In genomic region chrX:10016516-10017132, GRCh38 we compare ENCODE assay signal across 8 cellular contexts. TPM values are rescaled to one million over a fixed set of nuclear protein-coding genes. Genes with fewer than 3 reads are reported as not detected.
DNase-seq lines count a peak whose midpoint lies in the region; ATAC-seq and TF ChIP-seq lines count a peak whose summit lies in the region.

No MANE protein-coding gene starts in this region.

- peak overlapping the region; percentile 39 for H3K9ac ChIP-seq in muscle layer of colon (ENCODE audit: low read length)

- TF ChIP-seq CTCF in right atrium auricular region (IDR thresholded peaks at IDR 0.05) (no peak), choroid plexus epithelial cell (conservative IDR thresholded peaks at IDR 0.05; ENCODE audit: low read depth, low read length) (no peak)

- intact Hi-C loops in Right ventricle myocardium inferior (cut with DNase I): loop anchor here (1.0 to 2.0 kb wide), 2 partner anchors 36 to 67 kb away; no protein-coding TSS in a partner anchor

- H3K4me3 ChIP-seq in right atrium auricular region: peak overlapping the region; percentile 55 to 69
- H3K4me3 ChIP-seq in choroid plexus epithelial cell (ENCODE audit: low read depth, low read length): peak overlapping the region; percentile 66
- H3K4me3 ChIP-seq in muscle layer of colon (ENCODE audit: low read depth in 1 of 2, low read length in 2 of 2): peak overlapping the region; percentile 22 to 52

- H3K27me3 ChIP-seq in right atrium auricular region (no peaks in the 10 kb centered on the region), muscle layer of colon (ENCODE audit: control insufficient read depth in 1 of 2, insufficient read depth in 2 of 2, low read length in 2 of 2) (peaks cover 0 to 9% of the 10 kb centered on the region in 2 donors)

- DNase-seq in right atrium auricular region (ENCODE audit: low spot score) (no peak), Right ventricle myocardium inferior (ENCODE audit: missing footprints) (no peak), choroid plexus epithelial cell (ENCODE audit: low read depth) (no peak), AG08396 (ENCODE audit: low spot score) (no peak), LoVo (ENCODE audit: low spot score) (no peak)
- no peak for DNase-seq in activated CD4-positive, CD25-positive, alpha-beta regulatory T cell (lab: John Stamatoyannopoulos, UW)

- H3K27ac ChIP-seq in right atrium auricular region (peak overlapping the region; percentile 83 to 85), muscle layer of colon (ENCODE audit: low read depth, low read length) (peak overlapping the region; percentile 79)

- H3K36me3 ChIP-seq in right atrium auricular region (no peaks in the 10 kb centered on the region), muscle layer of colon (ENCODE audit: insufficient read depth, low read length) (no peaks in the 10 kb centered on the region)

- H3K9me3 ChIP-seq in right atrium auricular region (no peaks in the 10 kb centered on the region), muscle layer of colon (ENCODE audit: low read length) (no peaks in the 10 kb centered on the region)

- ATAC-seq in Right ventricle myocardium inferior: no peak
- ATAC-seq in activated CD4-positive, CD25-positive, alpha-beta regulatory T cell treated with anti-CD3 and anti-CD28 coated beads, Interleukin-2, amount 50 U/mL, for 24 hours: no peak

- H3K4me1 ChIP-seq in right atrium auricular region (peaks cover 0 to 13% of the 10 kb centered on the region in 2 donors), muscle layer of colon (ENCODE audit: insufficient read depth, low read length) (peaks cover 13% of the 10 kb centered on the region)

RNA-seq across cellular contexts. Expression of gene CLDN34, which starts 49.5 kb away (rescaled TPM):
- total RNA-seq in right atrium auricular region (not detected), Right ventricle myocardium inferior (not detected)
